8 cellular contexts compared by ENCODE assay signal in the genomic region with DNA sequence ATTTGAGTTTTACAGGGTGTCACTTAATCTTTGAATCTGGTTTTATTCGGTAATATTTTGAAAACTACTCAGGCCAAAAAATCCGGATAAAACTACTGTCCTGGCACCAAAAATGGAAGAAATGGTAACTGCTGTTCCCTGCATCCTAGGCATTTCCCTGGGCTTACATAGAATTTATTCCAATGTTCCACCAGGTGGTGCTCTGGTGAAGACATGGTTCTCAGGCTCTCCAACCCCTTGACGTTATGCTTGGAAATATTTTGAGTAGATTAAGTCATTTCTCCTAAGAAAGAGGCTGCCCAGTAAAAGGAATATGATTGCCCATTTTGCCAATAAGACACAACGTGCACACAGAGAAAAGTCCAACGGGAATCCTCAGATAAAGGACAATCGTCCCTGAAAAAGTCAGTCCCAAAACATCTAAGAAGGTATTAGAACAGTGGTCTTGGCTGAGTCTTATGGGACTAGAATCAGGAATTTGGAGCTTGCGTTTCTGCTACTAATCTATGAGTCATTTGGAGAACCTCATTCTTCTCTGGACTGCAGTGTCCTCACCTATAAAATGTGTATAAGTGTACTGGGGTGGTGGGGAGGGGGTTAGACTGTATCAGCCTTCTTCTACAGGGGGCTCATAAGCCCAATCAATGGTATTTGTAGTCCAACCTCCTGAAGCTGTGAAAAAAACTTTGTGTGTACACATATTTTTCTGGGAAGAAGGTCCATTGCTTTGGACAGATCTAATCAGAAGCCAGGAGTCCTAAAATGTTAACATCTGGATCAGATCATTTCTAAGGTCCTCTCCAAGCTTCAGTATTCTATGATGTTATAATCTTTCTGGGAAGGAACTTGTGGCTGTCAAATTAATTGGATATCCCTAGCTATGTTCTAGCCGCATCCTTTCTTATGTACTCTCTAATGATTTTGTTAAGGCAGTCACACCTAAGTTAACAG.
DNase-seq lines count a peak whose midpoint lies in the region; ATAC-seq lines count a peak whose summit lies in the region.

No MANE protein-coding gene starts in this region.

- in situ Hi-C loops in T47D (cut with HindIII; ENCODE audit: low pct_unique_long_range_greater_than_20kb, low sequenced_read_pairs), result no loop called here

- no peak for DNase-seq in Right ventricle myocardium inferior (ENCODE audit: missing footprints)
- DNase-seq in cardiac septum (ENCODE audit: low spot score), result no peak
- DNase-seq in NCI-H226, result peak; percentile 24
- DNase-seq in T47D (ENCODE audit: low read depth in 1 of 2, low spot score in 1 of 2), result peak; percentile 6 to 34
- DNase-seq in left lobe of liver (ENCODE audit: low spot score), result no peak
- DNase-seq in T-helper 9 cell, result no peak
- no peak for DNase-seq in GM19240 (ENCODE audit: insufficient read length, low spot score)

- intact Hi-C loops in Right ventricle myocardium inferior (cut with DNase I) (loop anchor here (2.0 kb wide), 1 partner anchor 130 kb away; the partner anchor contains the start of gene BMP2), cardiac septum (cut with DNase I) (loop anchor here (5.0 kb wide), 1 partner anchor 131 kb away; the partner anchor contains the start of gene BMP2)

- peak; percentile 85 for ATAC-seq in Right ventricle myocardium inferior
- ATAC-seq in left lobe of liver, result peak; percentile 97
- no peak for ATAC-seq in GM18520 (IDR thresholded peaks at IDR 0.05; ENCODE audit: unreplicated experiment)

Comparison
In these comparisons a context has a peak if more than half of its experiments do, and no peak if none do; other contexts are left out.
1. DNase-seq: peak in NCI-H226 (single experiment) and T47D (2 of 2); none in Right ventricle myocardium inferior (single experiment), cardiac septum (single experiment), left lobe of liver (single experiment), T-helper 9 cell (single experiment) and GM19240 (single experiment).